21 cellular contexts compared by ENCODE assay signal in the genomic region with DNA sequence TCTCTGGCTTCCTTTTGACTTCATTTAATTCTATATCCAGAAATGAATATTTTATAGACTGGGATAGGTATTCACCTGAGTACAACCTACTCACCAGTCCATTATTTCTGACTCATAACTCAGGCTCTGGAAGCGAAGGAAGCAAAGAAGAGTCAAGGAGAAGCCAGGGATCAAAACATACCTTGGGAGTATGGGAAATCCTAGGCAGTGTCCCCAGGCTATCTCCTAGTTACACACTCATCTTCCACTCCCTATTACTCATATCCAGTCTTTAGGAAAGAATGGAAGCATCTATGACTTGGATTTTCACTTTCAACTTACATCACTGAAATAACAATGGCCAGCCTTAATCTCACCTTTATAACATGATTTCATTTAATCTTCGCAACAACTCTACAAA. TPM values are rescaled to one million over a fixed set of nuclear protein-coding genes. Genes with fewer than 3 reads are reported as not detected.
DNase-seq lines count a peak whose midpoint lies in the region; ATAC-seq, FAIRE-seq and TF ChIP-seq lines count a peak whose summit lies in the region.
"Had no signal": no experiment of that assay in that cellular context is flagged by ENCODE, and none has a peak within 500 bp of the region (broad histone marks: within the 10 kb centered on the region; RNA-seq: fewer than 3 reads in every experiment).

No MANE protein-coding gene starts in this region.

- H3K27ac ChIP-seq in RWPE2 (ENCODE audit: poor library complexity, severe bottlenecking), result peak overlapping the region; percentile 51

- no peaks in the 10 kb centered on the region for H3K4me1 Mint-ChIP-seq in stimulated activated memory B cell treated with anti-CD40 and anti-IgM and Interleukin-4, amounts not matched to agents 10 μg/mL and 1 μg/mL and 100 μg/mL, for 72 hours
- H3K4me1 Mint-ChIP-seq: CD4-positive, CD25-positive, alpha-beta regulatory T cell; GM23338 had no signal

- DNase-seq in HT1080 (ENCODE audit: low read depth) (peak; percentile 74), RWPE2 (ENCODE audit: low spot score) (peak; percentile 70), fibroblast of pulmonary artery (ENCODE audit: low read depth) (peak; percentile 1), urothelium cell line (ENCODE audit: low spot score) (no peak), T-helper 9 cell (no peak)
- DNase-seq: BE2C; CD4-positive, CD25-positive, alpha-beta regulatory T cell; HCEC 1CT; KG1; NCI-H1694 treated with DMSO at 0.1 percent for 48 hours; NCI-H2081 treated with DMSO at 0.1 percent for 48 hours; NCI-H2171 treated with DMSO at 0.1 percent for 48 hours; NCI-H446; NCI-H526; RPMI8226; SIG-M5; SK-N-SH had no signal

- no peaks in the 10 kb centered on the region for H3K27me3 ChIP-seq in RWPE2 (ENCODE audit: insufficient read depth, poor library complexity, severe bottlenecking)
- H3K27me3 ChIP-seq: BE2C had no signal

- H3K4me1 ChIP-seq in RWPE2 (ENCODE audit: insufficient read depth, poor library complexity, severe bottlenecking), result peaks cover 4% of the 10 kb centered on the region
- H3K4me1 ChIP-seq: BE2C had no signal

- no peak overlapping the region for H3K27ac Mint-ChIP-seq in stimulated activated memory B cell treated with anti-CD40 and anti-IgM and Interleukin-4, amounts not matched to agents 10 μg/mL and 1 μg/mL and 100 μg/mL, for 72 hours
- H3K27ac Mint-ChIP-seq: CD4-positive, CD25-positive, alpha-beta regulatory T cell; GM23338 had no signal

- TF ChIP-seq CTCF in RWPE2 (IDR thresholded peaks at IDR 0.05; ENCODE audit: poor library complexity, severe bottlenecking), result no peak
- no peak for TF ChIP-seq CTCF in fibroblast of pulmonary artery (IDR thresholded peaks at IDR 0.05; ENCODE audit: low read length, missing control alignments)

- no peaks in the 10 kb centered on the region for H3K36me3 Mint-ChIP-seq in stimulated activated memory B cell treated with anti-CD40 and anti-IgM and Interleukin-4, amounts not matched to agents 10 μg/mL and 1 μg/mL and 100 μg/mL, for 72 hours
- H3K36me3 Mint-ChIP-seq: CD4-positive, CD25-positive, alpha-beta regulatory T cell had no signal

- no peaks in the 10 kb centered on the region for H3K27me3 Mint-ChIP-seq in stimulated activated memory B cell treated with anti-CD40 and anti-IgM and Interleukin-4, amounts not matched to agents 10 μg/mL and 1 μg/mL and 100 μg/mL, for 72 hours

- H3K9me3 Mint-ChIP-seq in stimulated activated memory B cell treated with anti-CD40 and anti-IgM and Interleukin-4, amounts not matched to agents 10 μg/mL and 1 μg/mL and 100 μg/mL, for 72 hours, result no peaks in the 10 kb centered on the region
- H3K9me3 Mint-ChIP-seq: GM23338 had no signal

- no peak overlapping the region for H3K4me3 Mint-ChIP-seq in stimulated activated memory B cell treated with anti-CD40 and anti-IgM and Interleukin-4, amounts not matched to agents 10 μg/mL and 1 μg/mL and 100 μg/mL, for 72 hours
- H3K4me3 Mint-ChIP-seq: CD4-positive, CD25-positive, alpha-beta regulatory T cell; GM23338 had no signal

- H3K9me3 ChIP-seq in RWPE2 (ENCODE audit: severe bottlenecking), result no peaks in the 10 kb centered on the region
- H3K9me3 ChIP-seq: BE2C, SK-N-SH had no signal

- H3K4me3 ChIP-seq in RWPE2 (ENCODE audit: severe bottlenecking), result no peak overlapping the region
- no peak overlapping the region for H3K4me3 ChIP-seq in fibroblast of pulmonary artery (replicated peaks; ENCODE audit: low read depth, low read length)
- H3K4me3 ChIP-seq: GM23338 had no signal

- no peak for FAIRE-seq in urothelium cell line (lab: Jason Lieb, UNC)

- ATAC-seq in RWPE2 (ENCODE audit: low read depth), result peak; percentile 98
- ATAC-seq in stimulated activated memory B cell treated with anti-CD40 and anti-IgM and Interleukin-4, amounts not matched to agents 10 μg/mL and 1 μg/mL and 100 μg/mL, for 72 hours, result peak; percentile 12
- ATAC-seq in GM18861 (IDR thresholded peaks at IDR 0.05; ENCODE audit: unreplicated experiment), result no peak
- ATAC-seq: GM23338 had no signal

- H3K36me3 ChIP-seq in RWPE2 (ENCODE audit: low read depth), result no peaks in the 10 kb centered on the region
- H3K36me3 ChIP-seq: BE2C had no signal

RNA-seq across cellular contexts. Expression of gene ELAPOR2, which starts 40.9 kb away (rescaled TPM):
- total RNA-seq in HT1080 (2014; rRNA removed; shearing (Covaris generic)), result 6.7 and 7.7 TPM in 2 replicates
- polyA plus RNA-seq in HT1080 (2015; cell fraction: cytosol; rRNA removed), result 8.3 and 10.3 TPM in 2 replicates
- polyA plus RNA-seq in HT1080 (2015; cell fraction: nucleus; rRNA removed), result 19.3 and 24.5 TPM in 2 replicates
- total RNA-seq: A673 had no signal

RNA-seq across cellular contexts. Expression of gene DMTF1, which starts 51.9 kb away (rescaled TPM):
- 28.8 and 36.5 TPM in 2 replicates for total RNA-seq in HT1080 (2014; rRNA removed; shearing (Covaris generic))
- 20.3 and 26.9 TPM in 2 replicates for polyA plus RNA-seq in HT1080 (2015; cell fraction: cytosol; rRNA removed)
- polyA plus RNA-seq in HT1080 (2015; cell fraction: nucleus; rRNA removed), result 179 and 189 TPM in 2 replicates

Comparison
In these comparisons a context has a peak if more than half of its experiments do, and no peak if none do; other contexts are left out.
1. DNase-seq: peak in HT1080 (single experiment), RWPE2 (single experiment) and fibroblast of pulmonary artery (single experiment); none in urothelium cell line (single experiment) and T-helper 9 cell (single experiment).